Comparison of ENCODE assay signal across 11 cellular contexts in the genomic region with DNA sequence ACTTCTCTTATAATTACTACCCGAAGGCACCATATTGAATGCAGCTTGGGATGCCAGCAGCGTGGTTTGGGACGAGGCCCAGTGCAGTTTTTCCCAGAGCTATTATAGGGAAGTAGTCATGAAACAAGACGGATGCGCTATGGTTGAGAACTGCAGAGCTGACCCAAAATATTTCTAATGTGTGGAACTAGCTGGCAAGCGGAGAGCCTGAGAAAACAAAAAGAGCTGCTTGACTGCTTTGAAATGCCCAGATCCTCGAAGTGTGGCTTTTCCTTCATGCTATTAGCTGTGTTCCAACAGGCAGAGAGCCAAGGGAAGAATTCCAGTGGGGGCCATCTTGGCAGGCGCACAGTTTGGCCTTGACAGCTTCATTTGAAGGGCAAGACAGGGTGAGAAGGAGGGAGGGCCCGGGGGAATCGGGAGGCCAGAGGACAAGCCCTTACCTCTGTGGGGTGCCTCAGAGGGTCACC.
DNase-seq lines count a peak whose midpoint lies in the region; ATAC-seq and TF ChIP-seq lines count a peak whose summit lies in the region.
"Had no signal": no experiment of that assay in that cellular context is flagged by ENCODE, and none has a peak within 500 bp of the region (broad histone marks: within the 10 kb centered on the region; RNA-seq: fewer than 3 reads in every experiment).

No MANE protein-coding gene starts in this region.

- TF ChIP-seq CTCF in esophagus muscularis mucosa (IDR thresholded peaks at IDR 0.05) (no peak), thoracic aorta (IDR thresholded peaks at IDR 0.05) (no peak)

- DNase-seq in NCI-H446 (lab: John Stamatoyannopoulos, UW): peak; percentile 76 to 87
- no peak for DNase-seq in esophagus muscularis mucosa (ENCODE audit: extremely low spot score)
- DNase-seq in medulla oblongata (ENCODE audit: extremely low spot score): peak; percentile 63
- no peak for DNase-seq in thoracic aorta (ENCODE audit: low spot score)
- DNase-seq in SW480 (ENCODE audit: low spot score): no peak
- DNase-seq in NCI-H2196 treated with DMSO at 0.1 percent for 48 hours (lab: John Stamatoyannopoulos, UW; ENCODE audit: unreplicated experiment): no peak
- no peak for DNase-seq in NCI-H2081 treated with DMSO at 0.1 percent for 48 hours (lab: John Stamatoyannopoulos, UW)
- DNase-seq: erythroblast, NCI-H1436 treated with DMSO at 0.1 percent for 48 hours, PC-9 had no signal

- H3K36me3 ChIP-seq in esophagus muscularis mucosa (no peaks in the 10 kb centered on the region), thoracic aorta (no peaks in the 10 kb centered on the region)

- no peak for TF ChIP-seq POLR2A in esophagus muscularis mucosa (IDR thresholded peaks at IDR 0.05; ENCODE audit: low read depth)

- no peaks in the 10 kb centered on the region for H3K27me3 ChIP-seq in esophagus muscularis mucosa
- H3K27me3 ChIP-seq in thoracic aorta (replicated peaks; ENCODE audit: insufficient read depth): no peaks in the 10 kb centered on the region

- H3K27ac ChIP-seq in esophagus muscularis mucosa (replicated peaks in 1 of 4) (peak overlapping the region; percentile 55 to 74 (median 64)), thoracic aorta (peak overlapping the region in 1 of 2 donors; percentile 34)
- H3K27ac ChIP-seq: PC-9 had no signal

- intact Hi-C loops in esophagus muscularis mucosa (cut with DNase I): loop anchor here (5.0 to 10.0 kb wide), 2 partner anchors 250 to 303 kb away; no protein-coding TSS in a partner anchor

- WGBS in esophagus muscularis mucosa: 41% methylated on average over 10 of the region's 10 CpGs

- peak; percentile 43 for ATAC-seq in thoracic aorta (ENCODE audit: insufficient number of reproducible peaks, low FRiP score, low read depth)
- ATAC-seq in GM21360 (IDR thresholded peaks at IDR 0.05; ENCODE audit: unreplicated experiment): no peak

- peak overlapping the region in 1 of 4 donors; percentile 22 for H3K4me3 ChIP-seq in esophagus muscularis mucosa
- peak overlapping the region; percentile 17 for H3K4me3 ChIP-seq in thoracic aorta
- H3K4me3 ChIP-seq: PC-9 had no signal

- peaks cover 15 to 21% (median 20%) of the 10 kb centered on the region in 4 donors for H3K4me1 ChIP-seq in esophagus muscularis mucosa
- peaks cover 0 to 27% of the 10 kb centered on the region in 2 donors for H3K4me1 ChIP-seq in thoracic aorta (ENCODE audit: control insufficient read depth in 1 of 2, low read depth in 2 of 2)

- TF ChIP-seq EP300 in esophagus muscularis mucosa (IDR thresholded peaks at IDR 0.05): no peak

- H3K9me3 ChIP-seq in esophagus muscularis mucosa (no peaks in the 10 kb centered on the region), thoracic aorta (no peaks in the 10 kb centered on the region)

Comparison
In these comparisons a context has a peak if more than half of its experiments do, and no peak if none do; other contexts are left out.
1. DNase-seq: peak in NCI-H446 (2 of 2) and medulla oblongata (single experiment); none in esophagus muscularis mucosa (single experiment), thoracic aorta (single experiment), SW480 (single experiment), NCI-H2196 treated with DMSO at 0.1 percent for 48 hours (single experiment) and NCI-H2081 treated with DMSO at 0.1 percent for 48 hours (single experiment).